Comparison of ENCODE assay signal across 1 cellular context in genomic region chrX:153649178-153649914, GRCh38.
TF ChIP-seq lines count a peak whose summit lies in the region.

No MANE protein-coding gene starts in this region.

TF ChIP-seq in endothelial cell of umbilical vein, 7 proteins besides CTCF, POLR2A, EP300 and RAD21 (continued from another document):
- TF ChIP-seq FOS (IDR thresholded peaks at IDR 0.05; ENCODE audit: borderline replicate concordance, insufficient read depth, low read length) (no peak), GATA2 (IDR thresholded peaks at IDR 0.05; ENCODE audit: insufficient read depth, insufficient read length, low read depth, low read length) (no peak), JUN (IDR thresholded peaks at IDR 0.05; ENCODE audit: borderline replicate concordance, insufficient read depth, insufficient read length, low read depth) (no peak), MYC (IDR thresholded peaks at IDR 0.05; ENCODE audit: low read depth, low read length) (no peak), EZH2 (IDR thresholded peaks at IDR 0.05; ENCODE audit: borderline replicate concordance, low read depth, low read length, severe bottlenecking) (no peak)
TF ChIP-seq in endothelial cell of umbilical vein: peak in this region for 0.
